In the genomic region with DNA sequence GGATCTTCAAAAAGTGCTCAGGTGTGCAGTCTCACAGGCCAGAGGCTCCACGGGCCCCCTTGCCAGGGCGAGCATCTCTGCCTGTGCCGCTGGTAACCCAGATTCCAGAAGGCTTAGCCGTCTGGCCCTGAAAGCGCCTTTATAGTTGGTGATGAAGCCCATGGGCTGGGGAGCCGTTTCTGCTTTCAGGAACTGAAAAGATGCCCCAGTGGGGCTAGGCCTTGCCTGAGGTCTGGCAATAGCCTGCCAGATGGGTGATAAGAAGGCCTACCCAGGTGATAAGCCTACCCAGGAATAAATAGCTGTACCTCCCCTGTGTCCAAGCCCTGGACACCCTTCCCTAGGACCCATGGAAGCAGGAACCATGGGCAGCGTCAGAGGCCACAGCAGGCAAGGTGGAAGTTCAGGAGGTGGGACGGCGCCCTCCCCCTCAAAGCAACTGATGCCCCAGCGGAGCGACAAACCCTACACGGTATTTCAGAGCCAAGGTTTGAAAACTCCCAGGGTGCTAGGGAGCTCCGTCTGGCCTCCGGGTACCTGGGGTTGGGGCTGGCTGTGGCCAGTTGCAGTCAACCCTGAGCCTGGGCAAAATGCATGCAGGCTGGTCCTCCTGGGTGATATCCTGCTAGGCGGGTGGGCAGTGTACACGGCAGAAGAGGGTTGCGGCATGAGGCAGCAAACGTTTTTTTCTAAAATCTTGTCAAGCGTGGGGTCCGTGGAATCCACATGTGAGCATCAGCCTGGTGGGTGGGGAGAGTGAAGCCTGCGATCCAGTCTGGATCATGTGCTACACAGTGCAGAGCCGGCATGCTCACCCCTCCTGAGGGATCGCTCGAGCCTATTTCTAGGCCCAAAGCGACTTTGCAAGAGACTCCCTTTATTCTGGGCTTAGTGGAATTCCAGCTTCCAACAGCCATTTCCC, we compare ENCODE assay signal across 8 cellular contexts. TPM values are rescaled to one million over a fixed set of nuclear protein-coding genes. Genes with fewer than 3 reads are reported as not detected.
DNase-seq lines count a peak whose midpoint lies in the region; ATAC-seq and TF ChIP-seq lines count a peak whose summit lies in the region.

No MANE protein-coding gene starts in this region.

- H3K4me1 ChIP-seq in Caco-2 (peaks cover 73% of the 10 kb centered on the region), heart left ventricle (peaks cover 30 to 100% (median 87%) of the 10 kb centered on the region in 12 donors)

- CTCF ChIA-PET in Caco-2 (lab: Charles Lee) = interaction anchor here (0.5 to 0.6 kb wide), 2 partner anchors 51 to 518 kb away, joined by 3 to 6 read pairs; no protein-coding TSS in a partner anchor
- CTCF ChIA-PET in WTC11 (lab: Charles Lee) = interaction anchor here (1.0 to 1.5 kb wide), 6 partner anchors 22 to 215 kb away, joined by 3 to 7 read pairs (median 4); no protein-coding TSS in a partner anchor

- H3K36me3 Mint-ChIP-seq in Caco-2 (ENCODE audit: insufficient read depth, unreplicated experiment) (peaks cover 93% of the 10 kb centered on the region), WTC11 (peaks cover 18% of the 10 kb centered on the region)

- intact Hi-C loops in Caco-2 (cut with micrococcal nuclease; ENCODE audit: unreplicated experiment) (no loop called here), heart left ventricle (cut with DNase I) (loop anchor here in 4 of 10 donors (5.0 kb wide), 2 partner anchors 35 to 40 kb away; no protein-coding TSS in a partner anchor)

- TSS peak; percentile 34 for BruUV-seq in Caco-2 (replicated peaks; lab: Mats Ljungman, UMichigan)

- no peak for DNase-seq in Caco-2
- no peak for DNase-seq in WTC11 (ENCODE audit: low spot score)
- peak in 1 of 5 donors; percentile 45 for DNase-seq in heart left ventricle
- DNase-seq in retina = peak; percentile 40
- no peak for DNase-seq in NCI-H2107 treated with DMSO at 0.1 percent for 48 hours (lab: John Stamatoyannopoulos, UW; ENCODE audit: unreplicated experiment)
- no peak for DNase-seq in stimulated activated naive CD4-positive, alpha-beta T cell treated with Interleukin-2 at 50 U/mL for 16 hours (lab: John Stamatoyannopoulos, UW)

- ATAC-seq in WTC11 (peak; percentile 36), heart left ventricle (peak; percentile 14 to 36 (median 20)), GM21528 (IDR thresholded peaks at IDR 0.05; ENCODE audit: low FRiP score, unreplicated experiment) (no peak), GM18517 (IDR thresholded peaks at IDR 0.05; ENCODE audit: unreplicated experiment) (no peak)

- WGBS in heart left ventricle, 4 donors = 43 to 54% (median 45%) methylated on average over 19 to 25 of the region's 25 CpGs

- no peak overlapping the region for H3K4me3 Mint-ChIP-seq in Caco-2 (ENCODE audit: unreplicated experiment)
- no peak overlapping the region for H3K4me3 Mint-ChIP-seq in WTC11

- no peak for TF ChIP-seq POLR2A in heart left ventricle (IDR thresholded peaks at IDR 0.05)

- TF ChIP-seq CTCF in Caco-2 (IDR thresholded peaks at IDR 0.05; ENCODE audit: insufficient read depth in 1 of 2, low read depth in 1 of 2, low read length in 1 of 2, severe bottlenecking in 1 of 2, unreplicated experiment in 1 of 2) (no peak), WTC11 (IDR thresholded peaks at IDR 0.05) (no peak), heart left ventricle (IDR thresholded peaks at IDR 0.05) (no peak)

- peak overlapping the region; percentile 82 for H3K27ac Mint-ChIP-seq in Caco-2 (ENCODE audit: unreplicated experiment)
- peak overlapping the region; percentile 93 for H3K27ac Mint-ChIP-seq in WTC11

- peaks cover 7% of the 10 kb centered on the region for H3K36me3 ChIP-seq in Caco-2 (ENCODE audit: control insufficient read depth, insufficient read depth, low read length)
- peaks cover 0 to 33% (median 16%) of the 10 kb centered on the region in 9 donors for H3K36me3 ChIP-seq in heart left ventricle

- H3K9me3 Mint-ChIP-seq in Caco-2 (ENCODE audit: unreplicated experiment) = no peaks in the 10 kb centered on the region
- H3K9me3 Mint-ChIP-seq in WTC11 = no peaks in the 10 kb centered on the region

- peak overlapping the region; percentile 74 to 96 (median 90) for H3K27ac ChIP-seq in heart left ventricle

- H3K4me3 ChIP-seq in Caco-2 (ENCODE audit: low read depth, low read length) (no peak overlapping the region), heart left ventricle (peak overlapping the region in 3 of 12 donors; percentile 3 to 13 (median 11))

- POLR2A ChIA-PET in Caco-2 (lab: Charles Lee) (interaction anchor here (0.9 kb wide), 1 partner anchor 9 kb away, joined by 3 read pairs; no protein-coding TSS in a partner anchor), WTC11 (lab: Charles Lee) (interaction anchor here (1.1 to 1.4 kb wide), 2 partner anchors 9 to 45 kb away, joined by 3 to 4 read pairs; partner anchors contain the start of gene ACTN4)

- H3K27me3 ChIP-seq in Caco-2 (replicated peaks; ENCODE audit: control insufficient read depth, insufficient read depth, low read length) = no peaks in the 10 kb centered on the region
- H3K27me3 ChIP-seq in heart left ventricle = no peaks in the 10 kb centered on the region

- H3K9me3 ChIP-seq in Caco-2 (no peaks in the 10 kb centered on the region), heart left ventricle (no peaks in the 10 kb centered on the region)

- H3K4me1 Mint-ChIP-seq in Caco-2 (ENCODE audit: low read depth, unreplicated experiment) (peaks cover 36% of the 10 kb centered on the region), WTC11 (peaks cover 78% of the 10 kb centered on the region)

- no peaks in the 10 kb centered on the region for H3K27me3 Mint-ChIP-seq in Caco-2 (ENCODE audit: insufficient read depth, unreplicated experiment)
- no peaks in the 10 kb centered on the region for H3K27me3 Mint-ChIP-seq in WTC11 (ENCODE audit: low read depth)

TF ChIP-seq in WTC11, 78 proteins besides CTCF, POLR2A, EP300 and RAD21:
- no peak for TF ChIP-seq MYBL2 (CRISPR knock-in tag; IDR thresholded peaks at IDR 0.05)
- TF ChIP-seq CREB1 (CRISPR knock-in tag; IDR thresholded peaks at IDR 0.05) = no peak
- TF ChIP-seq OVOL2 (CRISPR knock-in tag; IDR thresholded peaks at IDR 0.05; ENCODE audit: borderline replicate concordance) = no peak
- TF ChIP-seq, protein P1, sequence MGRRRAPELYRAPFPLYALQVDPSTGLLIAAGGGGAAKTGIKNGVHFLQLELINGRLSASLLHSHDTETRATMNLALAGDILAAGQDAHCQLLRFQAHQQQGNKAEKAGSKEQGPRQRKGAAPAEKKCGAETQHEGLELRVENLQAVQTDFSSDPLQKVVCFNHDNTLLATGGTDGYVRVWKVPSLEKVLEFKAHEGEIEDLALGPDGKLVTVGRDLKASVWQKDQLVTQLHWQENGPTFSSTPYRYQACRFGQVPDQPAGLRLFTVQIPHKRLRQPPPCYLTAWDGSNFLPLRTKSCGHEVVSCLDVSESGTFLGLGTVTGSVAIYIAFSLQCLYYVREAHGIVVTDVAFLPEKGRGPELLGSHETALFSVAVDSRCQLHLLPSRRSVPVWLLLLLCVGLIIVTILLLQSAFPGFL (CRISPR knock-in tag; IDR thresholded peaks at IDR 0.05; ENCODE audit: borderline replicate concordance) = no peak
- no peak for TF ChIP-seq RORB (CRISPR knock-in tag; IDR thresholded peaks at IDR 0.05)
- TF ChIP-seq FOXP1 (CRISPR knock-in tag; IDR thresholded peaks at IDR 0.05; ENCODE audit: borderline replicate concordance) = no peak
- no peak for TF ChIP-seq ZNF396 (CRISPR knock-in tag; IDR thresholded peaks at IDR 0.05; ENCODE audit: borderline replicate concordance)

RNA-seq across cellular contexts. Expression of gene ACTN4, which starts 45.3 kb away (rescaled TPM):
- total RNA-seq in Caco-2 (2022) (605 and 658 TPM in 2 replicates), WTC11 (2021) (484 to 511 TPM (median 506 TPM) in 3 replicates), heart left ventricle (100 to 1,000 TPM; 124 to 307 (median 154) TPM)
- 100 to 1,000 TPM; 100 to 107 TPM for polyA plus RNA-seq in heart left ventricle

RNA-seq across cellular contexts. Expression of gene CAPN12, which starts 51.6 kb away (rescaled TPM):
- 8.8 and 11.0 TPM in 2 replicates for total RNA-seq in Caco-2 (2022)
- total RNA-seq in WTC11 (2021) = 9.6 to 9.9 TPM (median 9.8 TPM) in 3 replicates
- 1 to 10 TPM in 2 of 9 donors, under 1 TPM in 7; 0.36 to 1.8 (median 0.72) TPM for total RNA-seq in heart left ventricle
- 1 to 10 TPM in 1 of 2 donors, under 1 TPM in 1; 0.91 to 1.4 TPM for polyA plus RNA-seq in heart left ventricle

Comparison
In these comparisons a context has a peak if more than half of its experiments do, and no peak if none do; other contexts are left out.
1. ATAC-seq: peak in WTC11 (single experiment) and heart left ventricle (4 of 4); none in GM21528 (single experiment) and GM18517 (single experiment).